In the genomic region with DNA sequence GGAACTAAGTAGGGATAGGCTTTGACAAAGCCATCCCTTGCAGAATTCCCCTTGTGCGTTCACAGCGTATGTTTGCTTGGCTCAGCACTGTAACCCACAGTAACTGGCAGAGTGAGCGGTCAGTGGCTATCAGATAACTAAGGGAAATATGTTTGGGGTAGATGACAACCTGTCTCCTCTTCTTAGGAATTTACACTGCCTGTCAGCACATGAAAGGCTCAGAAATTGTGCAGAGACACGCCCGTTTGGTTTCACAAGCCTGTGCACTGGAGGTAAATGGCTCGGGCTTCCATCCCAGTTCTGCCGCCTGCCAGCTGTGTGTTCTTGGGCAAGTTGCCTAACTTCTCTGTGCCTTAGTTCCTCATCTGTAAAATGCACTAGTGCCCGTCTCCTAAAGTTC, we compare ENCODE assay signal across 16 cellular contexts.
DNase-seq lines count a peak whose midpoint lies in the region; ATAC-seq and TF ChIP-seq lines count a peak whose summit lies in the region.
"Had no signal": no experiment of that assay in that cellular context is flagged by ENCODE, and none has a peak within 500 bp of the region (broad histone marks: within the 10 kb centered on the region; RNA-seq: fewer than 3 reads in every experiment).

No MANE protein-coding gene starts in this region.

- H3K9me3 ChIP-seq in left ventricle myocardium inferior (replicated peaks) (no peaks in the 10 kb centered on the region), mucosa of descending colon (no peaks in the 10 kb centered on the region)
- H3K9me3 ChIP-seq: ovary had no signal

- H3K4me3 ChIP-seq in left ventricle myocardium inferior (no peak overlapping the region), mucosa of descending colon (no peak overlapping the region)
- H3K4me3 ChIP-seq: ovary had no signal

- DNase-seq in left cardiac atrium (no peak), left ventricle myocardium inferior (no peak), mucosa of descending colon (peak in 1 of 3 donors; percentile 25), ureter (ENCODE audit: low spot score) (peak; percentile 74), middle frontal gyrus (ENCODE audit: extremely low spot score, low spot score) (no peak), amniotic stem cell (lab: John Stamatoyannopoulos, UW) (no peak)
- DNase-seq: activated CD4-positive, alpha-beta memory T cell treated with anti-CD3 and anti-CD28 coated beads, Interleukin-2, amount 10 ng/mL, durations not matched to agents 7 days and 5 days; CD8-positive, alpha-beta T cell; EL; NCI-H187 treated with DMSO at 0.1 percent for 48 hours; NCI-H82; ovary; RPMI8226; T-cell had no signal

- H3K27me3 ChIP-seq in left ventricle myocardium inferior (ENCODE audit: low read depth), result no peaks in the 10 kb centered on the region
- H3K27me3 ChIP-seq: ovary had no signal

- TF ChIP-seq CTCF in left ventricle myocardium inferior (IDR thresholded peaks at IDR 0.05; ENCODE audit: borderline replicate concordance), result no peak
- TF ChIP-seq CTCF in mucosa of descending colon (IDR thresholded peaks at IDR 0.05), result no peak

- peaks cover 6% of the 10 kb centered on the region for H3K36me3 ChIP-seq in left ventricle myocardium inferior
- no peaks in the 10 kb centered on the region for H3K36me3 ChIP-seq in mucosa of descending colon (ENCODE audit: low read depth)
- H3K36me3 ChIP-seq: ovary had no signal

- peak; percentile 15 to 25 for ATAC-seq in left cardiac atrium
- ATAC-seq in esophagus mucosa, result peak; percentile 70
- ATAC-seq in mucosa of descending colon, result peak; percentile 59
- no peak for ATAC-seq in HG03175 (IDR thresholded peaks at IDR 0.05; ENCODE audit: unreplicated experiment)
- ATAC-seq: CD8-positive, alpha-beta T cell had no signal

- intact Hi-C loops in left cardiac atrium (cut with DNase I), result no loop called here
- intact Hi-C loops in left ventricle myocardium inferior (cut with micrococcal nuclease), result no loop called here
- intact Hi-C loops in mucosa of descending colon (cut with DNase I, micrococcal nuclease), result loop anchor here in 1 of 2 donors (10.0 kb wide), 1 partner anchor 136 kb away; no protein-coding TSS in a partner anchor

- no peak overlapping the region for H3K27ac ChIP-seq in left ventricle myocardium inferior (replicated peaks)
- H3K27ac ChIP-seq: ovary had no signal

- peaks cover 15% of the 10 kb centered on the region for H3K4me1 ChIP-seq in left ventricle myocardium inferior
- H3K4me1 ChIP-seq in mucosa of descending colon (ENCODE audit: low read depth), result peaks cover 9% of the 10 kb centered on the region
